ENCODE assay signal across 9 cellular contexts in the genomic region with DNA sequence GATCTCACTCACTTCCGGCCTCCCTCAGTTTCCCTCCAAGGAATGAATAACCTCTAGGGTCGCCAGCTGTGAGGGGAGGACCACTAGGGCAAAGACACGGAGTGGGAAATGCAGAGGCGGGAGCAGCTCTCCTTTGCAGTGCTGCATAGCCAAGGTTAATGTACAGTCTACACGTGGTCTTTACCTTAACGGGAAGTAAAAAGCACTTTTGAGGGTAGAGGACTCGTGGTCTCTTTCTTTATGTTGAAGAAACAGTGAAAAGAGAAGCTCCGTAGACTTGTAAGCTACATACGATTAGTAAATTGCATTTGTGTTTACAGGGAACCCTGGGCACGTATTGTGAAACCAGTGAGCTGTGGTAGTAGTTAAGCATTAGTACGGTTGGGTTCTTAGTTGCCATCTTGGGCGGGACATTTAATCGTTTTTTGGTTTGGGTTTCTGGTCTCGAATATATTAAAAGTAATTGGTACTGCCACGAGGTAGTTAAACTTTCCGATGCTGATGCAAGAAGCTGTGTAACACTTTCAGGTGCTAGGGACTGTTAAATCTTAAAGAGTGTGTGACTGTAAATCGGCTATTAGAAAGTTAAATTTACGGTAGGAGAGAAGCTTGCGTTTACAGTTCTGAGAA. TPM values are rescaled to one million over a fixed set of nuclear protein-coding genes. Genes with fewer than 3 reads are reported as not detected.
DNase-seq lines count a peak whose midpoint lies in the region; ATAC-seq and TF ChIP-seq lines count a peak whose summit lies in the region.
"Had no signal": no experiment of that assay in that cellular context is flagged by ENCODE, and none has a peak within 500 bp of the region (broad histone marks: within the 10 kb centered on the region; RNA-seq: fewer than 3 reads in every experiment).

No MANE protein-coding gene starts in this region.

- intact Hi-C loops in esophagus squamous epithelium (cut with DNase I) = no loop called here
- intact Hi-C loops in ovary (cut with DNase I) = no loop called here

- ATAC-seq in GM21717 (IDR thresholded peaks at IDR 0.05; ENCODE audit: unreplicated experiment) = peak; percentile 37

- TF ChIP-seq CTCF in VCaP (conservative IDR thresholded peaks at IDR 0.05) (no peak), esophagus squamous epithelium (IDR thresholded peaks at IDR 0.05) (no peak), ovary (IDR thresholded peaks at IDR 0.05) (no peak)

- H3K36me3 ChIP-seq in esophagus squamous epithelium (no peaks in the 10 kb centered on the region), ovary (no peaks in the 10 kb centered on the region)

- no peak for TF ChIP-seq POLR2A in esophagus squamous epithelium (IDR thresholded peaks at IDR 0.05)
- no peak for TF ChIP-seq POLR2A in ovary (IDR thresholded peaks at IDR 0.05)

- H3K9me3 ChIP-seq in esophagus squamous epithelium (no peaks in the 10 kb centered on the region), ovary (no peaks in the 10 kb centered on the region)

- WGBS in esophagus squamous epithelium, 2 donors = 1% methylated on average over 17 to 18 of the region's 19 CpGs
- WGBS in ovary, 3 donors = 0 to 2% (median 0%) methylated on average over 19 of the region's 19 CpGs

- H3K4me3 ChIP-seq in Jurkat, Clone E6-1 (ENCODE audit: low read length) = peak overlapping the region; percentile 96
- peak overlapping the region; percentile 74 to 95 (median 90) for H3K4me3 ChIP-seq in esophagus squamous epithelium
- H3K4me3 ChIP-seq in ovary = peak overlapping the region; percentile 95

- H3K27me3 ChIP-seq in esophagus squamous epithelium (no peaks in the 10 kb centered on the region), ovary (no peaks in the 10 kb centered on the region)

- no peak for TF ChIP-seq EP300 in ovary (IDR thresholded peaks at IDR 0.05)

- peaks cover 8 to 69% (median 19%) of the 10 kb centered on the region in 3 donors for H3K4me1 ChIP-seq in esophagus squamous epithelium
- peaks cover 10% of the 10 kb centered on the region for H3K4me1 ChIP-seq in ovary (ENCODE audit: insufficient read depth)

- DNase-seq in NCI-H1417 (lab: John Stamatoyannopoulos, UW) (peak; percentile 34 to 71 (median 60)), NCI-H1417 treated with DMSO at 0.1 percent for 48 hours (lab: John Stamatoyannopoulos, UW) (no peak), esophagus squamous epithelium (lab: John Stamatoyannopoulos, UW) (no peak), ovary (no peak), inferior parietal cortex (ENCODE audit: extremely low spot score) (no peak)
- peak; percentile 28 for DNase-seq in Jurkat, Clone E6-1 (ENCODE audit: low read depth, low spot score)

- H3K27ac ChIP-seq in VCaP = peak overlapping the region; percentile 90
- H3K27ac ChIP-seq in esophagus squamous epithelium = peak overlapping the region; percentile 88 to 96 (median 94)
- H3K27ac ChIP-seq in ovary = no peak overlapping the region

RNA-seq across cellular contexts. Expression of gene U2SURP, which starts 0.8 kb away (rescaled TPM):
- polyA plus RNA-seq in Jurkat, Clone E6-1 (2012; ENCODE audit: insufficient read depth, insufficient read length) = 109 TPM
- total RNA-seq in esophagus squamous epithelium = 10 to 100 TPM; 25.4 to 70.8 (median 51.0) TPM
- total RNA-seq in ovary = 100 to 1,000 TPM in 1 of 7 donors, 10 to 100 TPM in 6; 82.6 to 117 (median 98.0) TPM
- 10 to 100 TPM; 32.3 to 61.3 TPM for polyA plus RNA-seq in ovary

RNA-seq across cellular contexts. Expression of gene PAQR9, which starts 38.7 kb away (rescaled TPM):
- 0.95 TPM for polyA plus RNA-seq in Jurkat, Clone E6-1 (2012; ENCODE audit: insufficient read depth, insufficient read length)
- total RNA-seq in esophagus squamous epithelium (not detected), ovary (under 1 TPM in 1 of 7 donors, not detected in 6; 0.08 TPM)
- under 1 TPM; 0.04 to 0.07 TPM for polyA plus RNA-seq in ovary
- total RNA-seq: myocyte had no signal

Comparison
In these comparisons a context has a peak if more than half of its experiments do, and no peak if none do; other contexts are left out.
1. DNase-seq: peak in NCI-H1417 (3 of 3) and Jurkat, Clone E6-1 (single experiment); none in NCI-H1417 treated with DMSO at 0.1 percent for 48 hours (single experiment), esophagus squamous epithelium (single experiment), ovary (0 of 5) and inferior parietal cortex (single experiment).
2. H3K27ac ChIP-seq: peak in VCaP (single experiment) and esophagus squamous epithelium (4 of 4); none in ovary (0 of 2).
3. Peak in every context shown above with its lines, with median percentiles within 50 percentile points of each other: H3K4me3 ChIP-seq.